Comparison of ENCODE assay signal across 24 cellular contexts in the genomic region with DNA sequence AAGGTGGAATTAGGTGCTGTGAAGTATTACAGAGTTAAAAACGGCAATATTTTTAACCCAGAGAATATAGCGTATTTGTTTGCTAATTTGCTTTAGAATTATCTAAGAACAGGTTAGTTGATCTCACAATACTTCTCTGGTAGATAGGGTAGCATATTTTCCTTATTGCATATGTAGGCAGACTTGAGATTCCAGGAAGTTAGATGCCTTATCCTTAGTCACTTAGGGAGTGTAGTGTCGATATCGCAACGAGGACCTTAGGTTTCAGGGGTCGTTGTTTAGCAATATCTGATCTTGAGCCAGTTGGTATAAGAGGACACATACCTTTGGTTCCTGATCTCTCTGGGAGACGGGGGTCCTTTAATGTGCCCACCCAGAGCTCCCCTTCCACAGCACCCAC.
"Had no signal": no experiment of that assay in that cellular context is flagged by ENCODE, and none has a peak within 500 bp of the region (broad histone marks: within the 10 kb centered on the region; RNA-seq: fewer than 3 reads in every experiment).

No MANE protein-coding gene starts in this region.

- H3K9me3 ChIP-seq: left lung, lower lobe of right lung, spleen, tibial nerve had no signal

- DNase-seq: activated CD4-positive, alpha-beta memory T cell treated with anti-CD3 and anti-CD28 coated beads, Interleukin-2, amount 10 ng/mL, durations not matched to agents 7 days and 5 days; activated CD4-positive, alpha-beta T cell treated with anti-CD3 and anti-CD28 coated beads for 1 hour; activated CD4-positive, alpha-beta T cell treated with anti-CD3 and anti-CD28 coated beads, Interleukin-2, amount 10 ng/mL, durations not matched to agents 7 days and 5 days; activated CD8-positive, alpha-beta memory T cell treated with anti-CD3 and anti-CD28 coated beads, Interleukin-2, amount 50 U/mL, for 48 hours; activated gamma-delta T cell treated with Interleukin-2 at 50 U/mL for 16 hours; activated T-cell treated with anti-CD3 and anti-CD28 coated beads, Interleukin-2, amount 50 U/mL, for 24 hours; anterior cingulate cortex; effector CD8-positive, alpha-beta T cell; head of caudate nucleus; hypothalamus; immature natural killer cell; left lung; lower lobe of right lung; naive B cell; nucleus accumbens; posterior cingulate gyrus; right cardiac atrium; spleen; stimulated activated naive CD4-positive, alpha-beta T cell treated with Interleukin-2 at 50 U/mL for 16 hours; T-helper 2 cell had no signal

- H3K27me3 ChIP-seq: left lung, spleen, tibial nerve had no signal

- H3K27ac Mint-ChIP-seq: activated CD4-positive, alpha-beta memory T cell treated with anti-CD3 and anti-CD28 coated beads, Interleukin-2, amount 10 ng/mL, durations not matched to agents 7 days and 5 days; activated naive CD4-positive, alpha-beta T cell treated with anti-CD3 and anti-CD28 coated beads, Interleukin-2, amount 50 U/mL, for 72 hours; activated T-cell treated with anti-CD3 and anti-CD28 coated beads, Interleukin-2, amount 50 U/mL, for 24 hours; activated T-helper 17 cell treated with anti-CD3 and anti-CD28 coated beads, Interleukin-2, amount 50 U/mL, for 72 hours; immature natural killer cell; naive B cell; WTC11 had no signal

- ATAC-seq: activated naive CD4-positive, alpha-beta T cell treated with anti-CD3 and anti-CD28 coated beads, Interleukin-2, amount 50 U/mL, for 72 hours; activated T-helper 17 cell treated with anti-CD3 and anti-CD28 coated beads, Interleukin-2, amount 50 U/mL, for 72 hours; left lung; lower lobe of right lung; right cardiac atrium; WTC11 had no signal

- H3K27ac ChIP-seq: left lung, lower lobe of right lung, spleen, tibial nerve had no signal

- H3K36me3 ChIP-seq: left lung, lower lobe of right lung, spleen, tibial nerve had no signal

- H3K27me3 Mint-ChIP-seq: activated T-cell treated with anti-CD3 and anti-CD28 coated beads, Interleukin-2, amount 50 U/mL, for 24 hours; activated T-helper 17 cell treated with anti-CD3 and anti-CD28 coated beads, Interleukin-2, amount 50 U/mL, for 72 hours; naive B cell had no signal

- H3K36me3 Mint-ChIP-seq: activated naive CD4-positive, alpha-beta T cell treated with anti-CD3 and anti-CD28 coated beads, Interleukin-2, amount 50 U/mL, for 72 hours; immature natural killer cell; naive B cell; WTC11 had no signal

- H3K9me3 Mint-ChIP-seq: activated CD4-positive, alpha-beta memory T cell treated with anti-CD3 and anti-CD28 coated beads, Interleukin-2, amount 10 ng/mL, durations not matched to agents 7 days and 5 days; activated CD4-positive, alpha-beta T cell treated with anti-CD3 and anti-CD28 coated beads, Interleukin-2, amount 10 ng/mL, durations not matched to agents 7 days and 5 days; activated T-cell treated with anti-CD3 and anti-CD28 coated beads, Interleukin-2, amount 50 U/mL, for 24 hours; activated T-helper 17 cell treated with anti-CD3 and anti-CD28 coated beads, Interleukin-2, amount 50 U/mL, for 72 hours; immature natural killer cell; WTC11 had no signal

- H3K4me1 Mint-ChIP-seq: WTC11 had no signal

- H3K4me3 ChIP-seq: left lung, lower lobe of right lung, spleen, tibial nerve had no signal

- H3K4me3 Mint-ChIP-seq: activated CD4-positive, alpha-beta memory T cell treated with anti-CD3 and anti-CD28 coated beads, Interleukin-2, amount 10 ng/mL, durations not matched to agents 7 days and 5 days; activated CD4-positive, alpha-beta T cell treated with anti-CD3 and anti-CD28 coated beads, Interleukin-2, amount 10 ng/mL, durations not matched to agents 7 days and 5 days; activated T-cell treated with anti-CD3 and anti-CD28 coated beads, Interleukin-2, amount 50 U/mL, for 24 hours; activated T-helper 17 cell treated with anti-CD3 and anti-CD28 coated beads, Interleukin-2, amount 50 U/mL, for 72 hours; immature natural killer cell; naive B cell; WTC11 had no signal
